Comparison of ENCODE assay signal across 2 cellular contexts in the genomic region with DNA sequence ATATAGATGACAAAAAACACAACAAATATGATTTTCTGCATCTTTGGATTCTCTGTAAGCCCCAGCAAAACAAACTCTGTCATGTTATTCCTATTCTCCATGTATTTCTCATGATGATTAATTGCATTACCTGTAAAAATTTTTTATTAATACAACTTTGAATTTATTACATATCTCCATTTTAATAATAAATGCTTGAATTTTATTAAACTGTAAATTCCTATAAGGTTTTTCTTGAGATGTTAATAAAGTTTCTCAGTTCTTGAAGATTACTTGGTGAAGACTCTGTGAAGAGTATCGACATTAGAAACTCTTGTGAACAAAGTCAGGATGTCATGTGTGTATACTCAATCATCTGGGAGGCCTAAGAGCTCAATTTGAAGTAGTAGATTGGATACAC.
"Had no signal": no experiment of that assay in that cellular context is flagged by ENCODE, and none has a peak within 500 bp of the region (broad histone marks: within the 10 kb centered on the region; RNA-seq: fewer than 3 reads in every experiment).

A gene (minus strand): TSS at position 101 of the 400 bp plus-strand sequence. CDS start 0 bp downstream, at position 101.

- FAIRE-seq: HepG2, K562 had no signal

- ATAC-seq: HepG2, K562 had no signal
